1 cellular context compared by ENCODE assay signal in the genomic region with DNA sequence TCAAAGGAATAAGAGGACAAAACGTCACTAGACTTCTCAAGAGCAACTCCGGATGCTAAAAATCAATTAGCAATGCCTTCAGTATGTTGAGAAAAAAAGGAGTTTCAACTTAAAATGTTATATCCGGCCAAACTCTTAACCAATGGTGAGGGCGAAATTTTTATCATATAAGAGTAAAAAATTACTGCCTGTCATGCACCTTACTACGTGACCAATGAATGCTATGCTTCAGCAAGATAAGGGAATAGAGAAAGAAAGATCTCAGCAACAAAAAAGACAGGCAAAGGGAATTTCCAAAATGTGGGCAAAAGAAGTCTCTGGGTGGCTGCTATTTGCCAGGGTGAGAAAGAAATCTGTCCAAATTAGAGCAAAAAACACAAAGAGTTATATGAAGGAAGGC.
TF ChIP-seq lines count a peak whose summit lies in the region.

No MANE protein-coding gene starts in this region.

TF ChIP-seq in K562, 482 proteins besides CTCF, POLR2A, EP300 and RAD21 (continued from another document):
- TF ChIP-seq, protein P1, sequence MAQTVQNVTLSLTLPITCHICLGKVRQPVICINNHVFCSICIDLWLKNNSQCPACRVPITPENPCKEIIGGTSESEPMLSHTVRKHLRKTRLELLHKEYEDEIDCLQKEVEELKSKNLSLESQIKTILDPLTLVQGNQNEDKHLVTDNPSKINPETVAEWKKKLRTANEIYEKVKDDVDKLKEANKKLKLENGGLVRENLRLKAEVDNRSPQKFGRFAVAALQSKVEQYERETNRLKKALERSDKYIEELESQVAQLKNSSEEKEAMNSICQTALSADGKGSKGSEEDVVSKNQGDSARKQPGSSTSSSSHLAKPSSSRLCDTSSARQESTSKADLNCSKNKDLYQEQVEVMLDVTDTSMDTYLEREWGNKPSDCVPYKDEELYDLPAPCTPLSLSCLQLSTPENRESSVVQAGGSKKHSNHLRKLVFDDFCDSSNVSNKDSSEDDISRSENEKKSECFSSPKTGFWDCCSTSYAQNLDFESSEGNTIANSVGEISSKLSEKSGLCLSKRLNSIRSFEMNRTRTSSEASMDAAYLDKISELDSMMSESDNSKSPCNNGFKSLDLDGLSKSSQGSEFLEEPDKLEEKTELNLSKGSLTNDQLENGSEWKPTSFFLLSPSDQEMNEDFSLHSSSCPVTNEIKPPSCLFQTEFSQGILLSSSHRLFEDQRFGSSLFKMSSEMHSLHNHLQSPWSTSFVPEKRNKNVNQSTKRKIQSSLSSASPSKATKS (CRISPR knock-in tag; IDR thresholded peaks at IDR 0.05): no peak
- peak; percentile 61 for TF ChIP-seq MEIS2 (IDR thresholded peaks at IDR 0.05; ENCODE audit: partially characterized antibody)
- TF ChIP-seq ELK3 (CRISPR knock-in tag; IDR thresholded peaks at IDR 0.05): no peak
- TF ChIP-seq, protein P2, sequence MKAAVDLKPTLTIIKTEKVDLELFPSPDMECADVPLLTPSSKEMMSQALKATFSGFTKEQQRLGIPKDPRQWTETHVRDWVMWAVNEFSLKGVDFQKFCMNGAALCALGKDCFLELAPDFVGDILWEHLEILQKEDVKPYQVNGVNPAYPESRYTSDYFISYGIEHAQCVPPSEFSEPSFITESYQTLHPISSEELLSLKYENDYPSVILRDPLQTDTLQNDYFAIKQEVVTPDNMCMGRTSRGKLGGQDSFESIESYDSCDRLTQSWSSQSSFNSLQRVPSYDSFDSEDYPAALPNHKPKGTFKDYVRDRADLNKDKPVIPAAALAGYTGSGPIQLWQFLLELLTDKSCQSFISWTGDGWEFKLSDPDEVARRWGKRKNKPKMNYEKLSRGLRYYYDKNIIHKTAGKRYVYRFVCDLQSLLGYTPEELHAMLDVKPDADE (conservative IDR thresholded peaks at IDR 0.05; ENCODE audit: control insufficient read depth, low read depth, low read length): no peak
- 0 out of 2 replicates have a peak, but pooled peaks have one; percentile 6 for TF ChIP-seq TAL1 (IDR thresholded peaks at IDR 0.05)
- TF ChIP-seq CTBP1 (IDR thresholded peaks at IDR 0.05; ENCODE audit: borderline replicate concordance): no peak
- no peak for TF ChIP-seq TEAD2 (tag; IDR thresholded peaks at IDR 0.05)
- 0 out of 2 replicates have a peak, but pooled peaks have one; percentile 16 for TF ChIP-seq CBFA2T3 (IDR thresholded peaks at IDR 0.05)
- no peak for TF ChIP-seq ZNF398 (CRISPR knock-in tag; IDR thresholded peaks at IDR 0.05)
- TF ChIP-seq ZKSCAN3 (CRISPR knock-in tag; IDR thresholded peaks at IDR 0.05): no peak
- peak; percentile 29; the same call in 1 of the 2 replicates for TF ChIP-seq ARID1B (IDR thresholded peaks at IDR 0.05)
- no peak for TF ChIP-seq TGIF2 (CRISPR knock-in tag; IDR thresholded peaks at IDR 0.05)
- TF ChIP-seq ZNF318 (IDR thresholded peaks at IDR 0.05; ENCODE audit: borderline replicate concordance in 1 of 2, low read depth in 1 of 2): no peak
- TF ChIP-seq, protein P3, sequence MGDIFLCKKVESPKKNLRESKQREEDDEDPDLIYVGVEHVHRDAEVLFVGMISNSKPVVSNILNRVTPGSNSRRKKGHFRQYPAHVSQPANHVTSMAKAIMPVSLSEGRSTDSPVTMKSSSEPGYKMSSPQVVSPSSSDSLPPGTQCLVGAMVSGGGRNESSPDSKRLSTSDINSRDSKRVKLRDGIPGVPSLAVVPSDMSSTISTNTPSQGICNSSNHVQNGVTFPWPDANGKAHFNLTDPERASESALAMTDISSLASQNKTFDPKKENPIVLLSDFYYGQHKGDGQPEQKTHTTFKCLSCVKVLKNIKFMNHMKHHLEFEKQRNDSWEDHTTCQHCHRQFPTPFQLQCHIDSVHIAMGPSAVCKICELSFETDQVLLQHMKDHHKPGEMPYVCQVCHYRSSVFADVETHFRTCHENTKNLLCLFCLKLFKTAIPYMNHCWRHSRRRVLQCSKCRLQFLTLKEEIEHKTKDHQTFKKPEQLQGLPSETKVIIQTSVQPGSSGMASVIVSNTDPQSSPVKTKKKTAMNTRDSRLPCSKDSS (IDR thresholded peaks at IDR 0.05; ENCODE audit: low read depth, partially characterized antibody): no peak
- TF ChIP-seq, protein P4, sequence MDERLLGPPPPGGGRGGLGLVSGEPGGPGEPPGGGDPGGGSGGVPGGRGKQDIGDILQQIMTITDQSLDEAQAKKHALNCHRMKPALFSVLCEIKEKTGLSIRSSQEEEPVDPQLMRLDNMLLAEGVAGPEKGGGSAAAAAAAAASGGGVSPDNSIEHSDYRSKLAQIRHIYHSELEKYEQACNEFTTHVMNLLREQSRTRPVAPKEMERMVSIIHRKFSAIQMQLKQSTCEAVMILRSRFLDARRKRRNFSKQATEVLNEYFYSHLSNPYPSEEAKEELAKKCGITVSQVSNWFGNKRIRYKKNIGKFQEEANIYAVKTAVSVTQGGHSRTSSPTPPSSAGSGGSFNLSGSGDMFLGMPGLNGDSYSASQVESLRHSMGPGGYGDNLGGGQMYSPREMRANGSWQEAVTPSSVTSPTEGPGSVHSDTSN (CRISPR knock-in tag; IDR thresholded peaks at IDR 0.05; ENCODE audit: low read depth): no peak
- TF ChIP-seq, protein P4 (tag; conservative IDR thresholded peaks at IDR 0.05; ENCODE audit: low read depth): 0 out of 2 replicates have a peak, but pooled peaks have one; percentile 19
- 0 out of 2 replicates have a peak, but pooled peaks have one; percentile 18 for TF ChIP-seq ETV1 (tag; conservative IDR thresholded peaks at IDR 0.05; ENCODE audit: low read depth)
- TF ChIP-seq HNRNPL (IDR thresholded peaks at IDR 0.05; ENCODE audit: low read depth, low read length): no peak
